36 cellular contexts compared by ENCODE assay signal in genomic region chr12:20199780-20200179, GRCh38.
"Had no signal": no experiment of that assay in that cellular context is flagged by ENCODE, and none has a peak within 500 bp of the region (broad histone marks: within the 10 kb centered on the region; RNA-seq: fewer than 3 reads in every experiment).

No MANE protein-coding gene starts in this region.

- H3K36me3 ChIP-seq: adrenal gland, ascending aorta, brain microvascular endothelial cell, breast epithelium, cardiac muscle cell had no signal

- H3K9me3 ChIP-seq: adrenal gland, ascending aorta, body of pancreas, breast epithelium had no signal

- H3K9me3 Mint-ChIP-seq: activated naive CD4-positive, alpha-beta T cell treated with anti-CD3 and anti-CD28 coated beads, Interleukin-2, amount 50 U/mL, for 24 hours; activated naive CD8-positive, alpha-beta T cell treated with anti-CD3 and anti-CD28 coated beads for 36 hours; activated naive CD8-positive, alpha-beta T cell treated with anti-CD3 and anti-CD28 coated beads, Interleukin-2, amount 10 ng/mL, durations not matched to agents 7 days and 5 days; activated naive CD8-positive, alpha-beta T cell treated with anti-CD3 and anti-CD28 coated beads, Interleukin-2, amount 50 U/mL, for 24 hours; activated T-helper 1 cell treated with anti-CD3 and anti-CD28 coated beads, Interleukin-12 subunit alpha, Interleukin-12 subunit beta, Interleukin-2, Interleukin-4 antibody, amounts not matched to agents 30 ng/mL and 10 ng/mL and 1 ng/mL, durations not matched to agents 14 hours and 24 hours and 36 hours; activated T-helper 17 cell treated with anti-CD3 and anti-CD28 coated beads, Interleukin-2, amount 50 U/mL, for 72 hours had no signal

- H3K4me3 Mint-ChIP-seq: activated naive CD4-positive, alpha-beta T cell treated with anti-CD3 and anti-CD28 coated beads for 36 hours; activated naive CD4-positive, alpha-beta T cell treated with anti-CD3 and anti-CD28 coated beads, Interleukin-2, amount 10 ng/mL, durations not matched to agents 7 days and 5 days; activated naive CD4-positive, alpha-beta T cell treated with anti-CD3 and anti-CD28 coated beads, Interleukin-2, amount 50 U/mL, for 24 hours; activated naive CD8-positive, alpha-beta T cell; activated naive CD8-positive, alpha-beta T cell treated with anti-CD3 and anti-CD28 coated beads for 36 hours; activated naive CD8-positive, alpha-beta T cell treated with anti-CD3 and anti-CD28 coated beads, Interleukin-2, amount 10 ng/mL, durations not matched to agents 7 days and 5 days; activated naive CD8-positive, alpha-beta T cell treated with anti-CD3 and anti-CD28 coated beads, Interleukin-2, amount 50 U/mL, for 24 hours; activated T-cell treated with anti-CD3 and anti-CD28 coated beads, Interleukin-2, amount 50 U/mL, for 4 hours; activated T-cell treated with anti-CD3 and anti-CD28 coated beads, Interleukin-2, amount 50 U/mL, for 72 hours; activated T-helper 1 cell treated with anti-CD3 and anti-CD28 coated beads, Interleukin-12 subunit alpha, Interleukin-12 subunit beta, Interleukin-2, Interleukin-4 antibody, amounts not matched to agents 30 ng/mL and 10 ng/mL and 1 ng/mL, durations not matched to agents 14 hours and 24 hours and 36 hours; activated T-helper 17 cell treated with anti-CD3 and anti-CD28 coated beads, Interleukin-2, amount 50 U/mL, for 72 hours; brain; central memory CD8-positive, alpha-beta T cell had no signal

- H3K27ac Mint-ChIP-seq: activated naive CD4-positive, alpha-beta T cell treated with anti-CD3 and anti-CD28 coated beads for 36 hours; activated naive CD4-positive, alpha-beta T cell treated with anti-CD3 and anti-CD28 coated beads, Interleukin-2, amount 10 ng/mL, durations not matched to agents 7 days and 5 days; activated naive CD4-positive, alpha-beta T cell treated with anti-CD3 and anti-CD28 coated beads, Interleukin-2, amount 50 U/mL, for 24 hours; activated naive CD4-positive, alpha-beta T cell treated with anti-CD3 and anti-CD28 coated beads, Interleukin-2, amount 50 U/mL, for 72 hours; activated naive CD8-positive, alpha-beta T cell; activated naive CD8-positive, alpha-beta T cell treated with anti-CD3 and anti-CD28 coated beads for 36 hours; activated naive CD8-positive, alpha-beta T cell treated with anti-CD3 and anti-CD28 coated beads, Interleukin-2, amount 10 ng/mL, durations not matched to agents 7 days and 5 days; activated naive CD8-positive, alpha-beta T cell treated with anti-CD3 and anti-CD28 coated beads, Interleukin-2, amount 50 U/mL, for 24 hours; activated T-cell treated with anti-CD3 and anti-CD28 coated beads, Interleukin-2, amount 50 U/mL, for 72 hours; activated T-helper 1 cell treated with anti-CD3 and anti-CD28 coated beads, Interleukin-12 subunit alpha, Interleukin-12 subunit beta, Interleukin-2, Interleukin-4 antibody, amounts not matched to agents 30 ng/mL and 10 ng/mL and 1 ng/mL, durations not matched to agents 14 hours and 24 hours and 36 hours; activated T-helper 17 cell treated with anti-CD3 and anti-CD28 coated beads, Interleukin-2, amount 50 U/mL, for 72 hours; activated T-helper 2 cell treated with anti-CD3 and anti-CD28 coated beads, Interferon-gamma antibody, Interleukin-2, Interleukin-4, amounts not matched to agents 10 μg/mL and 5 μg/mL and 100 μg/mL, durations not matched to agents 14 hours and 24 hours and 36 hours; brain had no signal

- H3K4me3 ChIP-seq: adrenal gland, ascending aorta, body of pancreas, breast epithelium, cardiac muscle cell had no signal

- H3K27ac ChIP-seq: adrenal gland, ascending aorta, body of pancreas, brain microvascular endothelial cell, breast epithelium, cardiac muscle cell had no signal

- H3K4me1 ChIP-seq: adrenal gland, body of pancreas, breast epithelium had no signal

- H3K27me3 Mint-ChIP-seq: activated naive CD4-positive, alpha-beta T cell treated with anti-CD3 and anti-CD28 coated beads, Interleukin-2, amount 10 ng/mL, durations not matched to agents 7 days and 5 days; activated naive CD4-positive, alpha-beta T cell treated with anti-CD3 and anti-CD28 coated beads, Interleukin-2, amount 50 U/mL, for 24 hours; activated naive CD8-positive, alpha-beta T cell; activated T-helper 17 cell treated with anti-CD3 and anti-CD28 coated beads, Interleukin-2, amount 50 U/mL, for 72 hours; brain; central memory CD8-positive, alpha-beta T cell had no signal

- H3K36me3 Mint-ChIP-seq: activated naive CD4-positive, alpha-beta T cell treated with anti-CD3 and anti-CD28 coated beads, Interleukin-2, amount 10 ng/mL, durations not matched to agents 7 days and 5 days; activated naive CD4-positive, alpha-beta T cell treated with anti-CD3 and anti-CD28 coated beads, Interleukin-2, amount 50 U/mL, for 24 hours; activated naive CD4-positive, alpha-beta T cell treated with anti-CD3 and anti-CD28 coated beads, Interleukin-2, amount 50 U/mL, for 72 hours; activated naive CD8-positive, alpha-beta T cell; activated naive CD8-positive, alpha-beta T cell treated with anti-CD3 and anti-CD28 coated beads for 36 hours; activated naive CD8-positive, alpha-beta T cell treated with anti-CD3 and anti-CD28 coated beads, Interleukin-2, amount 10 ng/mL, durations not matched to agents 7 days and 5 days; brain had no signal

- H3K4me1 Mint-ChIP-seq: activated naive CD4-positive, alpha-beta T cell treated with anti-CD3 and anti-CD28 coated beads, Interleukin-2, amount 10 ng/mL, durations not matched to agents 7 days and 5 days; activated naive CD4-positive, alpha-beta T cell treated with anti-CD3 and anti-CD28 coated beads, Interleukin-2, amount 50 U/mL, for 24 hours; activated naive CD8-positive, alpha-beta T cell treated with anti-CD3 and anti-CD28 coated beads for 36 hours; activated naive CD8-positive, alpha-beta T cell treated with anti-CD3 and anti-CD28 coated beads, Interleukin-2, amount 10 ng/mL, durations not matched to agents 7 days and 5 days; activated naive CD8-positive, alpha-beta T cell treated with anti-CD3 and anti-CD28 coated beads, Interleukin-2, amount 50 U/mL, for 24 hours; activated T-helper 17 cell treated with anti-CD3 and anti-CD28 coated beads, Interleukin-2, amount 50 U/mL, for 72 hours; brain; central memory CD8-positive, alpha-beta T cell had no signal

- ATAC-seq: activated naive CD4-positive, alpha-beta T cell treated with anti-CD3 and anti-CD28 coated beads, Interleukin-2, amount 50 U/mL, for 72 hours; activated naive CD8-positive, alpha-beta T cell treated with anti-CD3 and anti-CD28 coated beads, Interleukin-2, amount 50 U/mL, for 24 hours; activated T-cell treated with anti-CD3 and anti-CD28 coated beads, Interleukin-2, amount 50 U/mL, for 4 hours; activated T-cell treated with anti-CD3 and anti-CD28 coated beads, Interleukin-2, amount 50 U/mL, for 72 hours; activated T-helper 17 cell treated with anti-CD3 and anti-CD28 coated beads, Interleukin-2, amount 50 U/mL, for 72 hours; body of pancreas had no signal

- DNase-seq: activated effector memory CD4-positive, alpha-beta T cell treated with anti-CD3 and anti-CD28 coated beads, Interleukin-2, amount 50 U/mL, for 16 hours; activated effector memory CD4-positive, alpha-beta T cell treated with Interleukin-2 at 50 U/mL for 16 hours; activated gamma-delta T cell; activated gamma-delta T cell treated with Interleukin-2 at 50 U/mL for 16 hours; activated naive CD4-positive, alpha-beta T cell; activated naive CD4-positive, alpha-beta T cell treated with anti-CD3 and anti-CD28 coated beads for 36 hours; activated naive CD4-positive, alpha-beta T cell treated with anti-CD3 and anti-CD28 coated beads, Interleukin-2, amount 10 ng/mL, durations not matched to agents 7 days and 5 days; activated naive CD4-positive, alpha-beta T cell treated with anti-CD3 and anti-CD28 coated beads, Interleukin-2, amount 50 U/mL, for 16 hours; activated naive CD4-positive, alpha-beta T cell treated with Interleukin-2 at 50 U/mL for 16 hours; activated naive CD8-positive, alpha-beta T cell treated with anti-CD3 and anti-CD28 coated beads for 36 hours; activated naive CD8-positive, alpha-beta T cell treated with anti-CD3 and anti-CD28 coated beads, Interleukin-2, amount 10 ng/mL, durations not matched to agents 7 days and 5 days; activated naive CD8-positive, alpha-beta T cell treated with anti-CD3 and anti-CD28 coated beads, Interleukin-2, amount 50 U/mL, for 24 hours; activated T-cell treated with anti-CD3 and anti-CD28 coated beads, Interleukin-2, amount 50 U/mL, for 4 hours; activated T-cell treated with anti-CD3 and anti-CD28 coated beads, Interleukin-2, amount 50 U/mL, for 48 hours; activated T-cell treated with anti-CD3 and anti-CD28 coated beads, Interleukin-2, amount 50 U/mL, for 72 hours; adrenal gland; amniotic stem cell; amygdala; anterior cingulate cortex; aorta; body of pancreas; brain microvascular endothelial cell; caudate nucleus; central memory CD4-positive, alpha-beta T cell; cerebellar nuclear complex had no signal
